ENCODE assay signal across 22 cellular contexts in the genomic region with DNA sequence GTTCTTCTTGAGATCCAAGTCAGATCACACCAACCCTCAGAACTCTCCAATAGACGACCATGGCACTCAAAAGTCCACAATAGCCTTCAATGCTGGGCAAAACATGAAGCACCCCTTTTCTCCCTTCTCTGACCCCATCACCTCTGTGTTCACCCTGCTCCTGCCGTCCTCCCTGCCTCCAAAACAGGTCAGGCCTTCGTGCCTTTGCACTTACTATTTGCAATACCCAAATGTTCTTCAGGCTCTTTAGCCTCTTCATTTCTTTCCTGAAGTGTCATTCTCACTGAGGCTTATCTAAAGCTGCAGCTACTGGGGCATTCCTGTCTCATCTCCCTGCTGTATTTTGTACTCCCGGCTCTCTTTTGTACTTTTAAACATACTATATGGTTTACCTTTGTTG. TPM values are rescaled to one million over a fixed set of nuclear protein-coding genes. Genes with fewer than 3 reads are reported as not detected.
"Had no signal": no experiment of that assay in that cellular context is flagged by ENCODE, and none has a peak within 500 bp of the region (broad histone marks: within the 10 kb centered on the region; RNA-seq: fewer than 3 reads in every experiment).

No MANE protein-coding gene starts in this region.

- ATAC-seq: activated T-cell treated with anti-CD3 and anti-CD28 coated beads, Interleukin-2, amount 50 U/mL, for 4 hours; foreskin keratinocyte had no signal

- H3K9me3 ChIP-seq: ascending aorta, tibial artery had no signal

- H3K4me1 ChIP-seq: foreskin keratinocyte had no signal

- H3K79me2 ChIP-seq: hepatocyte had no signal

- H3K9me3 Mint-ChIP-seq: activated naive CD4-positive, alpha-beta T cell treated with anti-CD3 and anti-CD28 coated beads, Interleukin-2, amount 50 U/mL, for 24 hours; activated T-cell treated with anti-CD3 and anti-CD28 coated beads, Interleukin-2, amount 50 U/mL, for 4 hours; mesothelial cell of epicardium; nephron had no signal

- H3K27ac Mint-ChIP-seq: activated CD4-positive, alpha-beta memory T cell treated with anti-CD3 and anti-CD28 coated beads, Interleukin-2, amount 10 ng/mL, durations not matched to agents 7 days and 5 days; activated naive CD4-positive, alpha-beta T cell treated with anti-CD3 and anti-CD28 coated beads, Interleukin-2, amount 50 U/mL, for 24 hours; mesothelial cell of epicardium; nephron had no signal

- H3K27me3 ChIP-seq: ascending aorta, tibial artery had no signal

- H3K27ac ChIP-seq: ascending aorta, coronary artery, foreskin keratinocyte, hepatocyte, tibial artery had no signal

- H3K4me2 ChIP-seq: hepatocyte had no signal

- H3K4me3 Mint-ChIP-seq: activated CD4-positive, alpha-beta memory T cell treated with anti-CD3 and anti-CD28 coated beads, Interleukin-2, amount 10 ng/mL, durations not matched to agents 7 days and 5 days; activated T-cell treated with anti-CD3 and anti-CD28 coated beads, Interleukin-2, amount 50 U/mL, for 4 hours had no signal

- H3K4me3 ChIP-seq: ascending aorta, coronary artery, hepatocyte, lung, tibial artery had no signal

- H3K27me3 Mint-ChIP-seq: activated naive CD4-positive, alpha-beta T cell treated with anti-CD3 and anti-CD28 coated beads, Interleukin-2, amount 50 U/mL, for 24 hours had no signal

- DNase-seq: activated CD4-positive, alpha-beta memory T cell treated with anti-CD3 and anti-CD28 coated beads, Interleukin-2, amount 10 ng/mL, durations not matched to agents 7 days and 5 days; activated CD4-positive, alpha-beta T cell treated with anti-CD3 and anti-CD28 coated beads for 48 hours; activated CD4-positive, CD25-positive, alpha-beta regulatory T cell; activated effector memory CD4-positive, alpha-beta T cell treated with Interleukin-2 at 50 U/mL for 16 hours; activated T-cell treated with anti-CD3 and anti-CD28 coated beads, Interleukin-2, amount 50 U/mL, for 4 hours; foreskin keratinocyte; occipital lobe; stimulated activated CD4-positive, alpha-beta T cell treated with anti-CD3 and anti-CD28 coated beads, Interleukin-12 subunit alpha, Interleukin-12 subunit beta, amount 100 ng/mL, for 4 hours; stimulated activated CD4-positive, alpha-beta T cell treated with anti-CD3 and anti-CD28 coated beads, Interleukin-1b, Interleukin-23, amount 100 ng/mL, for 48 hours; stimulated activated CD8-positive, alpha-beta memory T cell treated with anti-CD3 and anti-CD28 coated beads, Interleukin-4, amount 100 ng/mL, for 48 hours; stimulated activated naive CD4-positive, alpha-beta T cell; T-helper 2 cell; tibial artery had no signal

RNA-seq across cellular contexts. Expression of a gene that starts 2.0 kb away (rescaled TPM):
- total RNA-seq: ascending aorta, epithelial cell of proximal tubule had no signal
- polyA plus RNA-seq: hepatocyte, keratinocyte had no signal
